Comparison of ENCODE assay signal across 26 cellular contexts in the genomic region with DNA sequence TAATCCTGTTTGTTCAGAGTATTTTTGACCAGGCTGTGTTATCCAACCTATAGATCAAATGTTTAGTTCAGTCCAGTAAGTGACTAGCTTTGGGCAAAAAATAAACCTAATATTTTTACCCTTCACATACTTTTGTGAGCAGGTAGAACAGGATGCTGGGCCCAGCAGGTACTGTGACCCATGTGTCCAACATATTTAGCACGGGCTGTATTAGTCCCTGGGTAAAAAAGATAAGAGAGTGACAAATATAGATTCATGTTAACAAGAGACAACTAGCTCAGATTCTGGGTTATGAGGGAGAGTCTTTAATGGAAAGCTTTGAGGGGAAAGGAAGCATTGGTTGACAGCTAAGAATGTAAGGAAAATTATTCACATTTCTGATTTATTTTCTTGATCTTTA. TPM values are rescaled to one million over a fixed set of nuclear protein-coding genes. Genes with fewer than 3 reads are reported as not detected.
"Had no signal": no experiment of that assay in that cellular context is flagged by ENCODE, and none has a peak within 500 bp of the region (broad histone marks: within the 10 kb centered on the region; RNA-seq: fewer than 3 reads in every experiment).

No MANE protein-coding gene starts in this region.

- H3K36me3 Mint-ChIP-seq: naive B cell; natural killer cell; stimulated activated naive B cell treated with anti-CD40 and anti-IgM and Interleukin-4, amounts not matched to agents 10 μg/mL and 1 μg/mL and 100 μg/mL, for 72 hours had no signal

- H3K27ac Mint-ChIP-seq: naive B cell; natural killer cell; stimulated activated naive B cell treated with anti-CD40 and anti-IgM and Interleukin-4, amounts not matched to agents 10 μg/mL and 1 μg/mL and 100 μg/mL, for 72 hours had no signal

- H3K4me2 ChIP-seq: hepatocyte had no signal

- H3K27me3 ChIP-seq: heart right ventricle, hepatocyte, ovary, right lobe of liver, stomach, tibial artery, upper lobe of right lung had no signal

- H3K36me3 ChIP-seq: heart right ventricle, lower lobe of right lung, ovary, prostate gland, right lobe of liver, stomach, thoracic aorta, tibial artery, upper lobe of right lung had no signal

- H3K4me1 ChIP-seq: lower lobe of right lung, prostate gland, right lobe of liver, stomach, tibial artery, upper lobe of right lung had no signal

- H3K4me1 Mint-ChIP-seq: naive B cell; natural killer cell; stimulated activated naive B cell treated with anti-CD40 and anti-IgM and Interleukin-4, amounts not matched to agents 10 μg/mL and 1 μg/mL and 100 μg/mL, for 72 hours had no signal

- ATAC-seq: left lobe of liver; lower lobe of right lung; natural killer cell; right lobe of liver; stimulated activated naive B cell treated with anti-CD40 and anti-IgM and Interleukin-4, amounts not matched to agents 10 μg/mL and 1 μg/mL and 100 μg/mL, for 72 hours; stimulated activated naive CD8-positive, alpha-beta T cell treated with anti-CD3 and anti-CD28 coated beads, Interleukin-15, Interleukin-2, amounts not matched to agents 100 U/mL and 50 U/mL, for 24 hours; upper lobe of right lung had no signal

- H3K9me3 ChIP-seq: heart right ventricle, lower lobe of right lung, ovary, prostate gland, right lobe of liver, stomach, thoracic aorta, tibial artery, upper lobe of right lung had no signal

- H3K27ac ChIP-seq: heart right ventricle, hepatocyte, lower lobe of right lung, ovary, prostate gland, right lobe of liver, stomach, thoracic aorta, tibial artery, upper lobe of right lung had no signal

- H2AFZ ChIP-seq: hepatocyte had no signal

- H3K4me3 Mint-ChIP-seq: naive B cell; natural killer cell; stimulated activated naive B cell treated with anti-CD40 and anti-IgM and Interleukin-4, amounts not matched to agents 10 μg/mL and 1 μg/mL and 100 μg/mL, for 72 hours had no signal

- DNase-seq: heart right ventricle; islet precursor cell; lower lobe of right lung; mammary epithelial cell; mesenchymal stem cell; naive B cell; natural killer cell; ovary; retina; right lobe of liver; stimulated activated CD4-positive, alpha-beta T cell treated with anti-CD3 and anti-CD28 coated beads, Interleukin-12 subunit alpha, Interleukin-12 subunit beta, amount 100 ng/mL, for 4 hours; stimulated activated CD4-positive, alpha-beta T cell treated with anti-CD3 and anti-CD28 coated beads, Interleukin-15, amount 100 ng/mL, for 24 hours; stimulated activated CD4-positive, alpha-beta T cell treated with anti-CD3 and anti-CD28 coated beads, Interleukin-2, amount 100 ng/mL, for 24 hours; stimulated activated CD4-positive, alpha-beta T cell treated with anti-CD3 and anti-CD28 coated beads, Interleukin-4, amount 100 ng/mL, for 1 hour; stimulated activated naive B cell treated with anti-CD40 and anti-IgM and Interleukin-4, amounts not matched to agents 10 μg/mL and 1 μg/mL and 100 μg/mL, for 72 hours; stimulated activated naive CD8-positive, alpha-beta T cell treated with anti-CD3 and anti-CD28 coated beads, Interleukin-15, Interleukin-2, amounts not matched to agents 100 U/mL and 50 U/mL, for 24 hours; stomach; tibial artery; trophoblast cell; upper lobe of right lung had no signal

- H3K4me3 ChIP-seq: heart right ventricle, hepatocyte, lower lobe of right lung, ovary, prostate gland, right lobe of liver, stomach, thoracic aorta, tibial artery, upper lobe of right lung had no signal

- H3K9me3 Mint-ChIP-seq: naive B cell; stimulated activated naive B cell treated with anti-CD40 and anti-IgM and Interleukin-4, amounts not matched to agents 10 μg/mL and 1 μg/mL and 100 μg/mL, for 72 hours had no signal

- H3K79me2 ChIP-seq: hepatocyte had no signal

- H3K27me3 Mint-ChIP-seq: naive B cell; stimulated activated naive B cell treated with anti-CD40 and anti-IgM and Interleukin-4, amounts not matched to agents 10 μg/mL and 1 μg/mL and 100 μg/mL, for 72 hours had no signal

RNA-seq across cellular contexts. Expression of a gene that starts 43.1 kb away (rescaled TPM):
- total RNA-seq: left lobe of liver, liver, lower lobe of right lung, mammary epithelial cell, natural killer cell, omental fat pad, prostate gland, right lobe of liver, thoracic aorta, upper lobe of right lung had no signal
- polyA plus RNA-seq: heart right ventricle, liver, mammary epithelial cell, ovary had no signal
